ENCODE assay signal across 8 cellular contexts in the genomic region with DNA sequence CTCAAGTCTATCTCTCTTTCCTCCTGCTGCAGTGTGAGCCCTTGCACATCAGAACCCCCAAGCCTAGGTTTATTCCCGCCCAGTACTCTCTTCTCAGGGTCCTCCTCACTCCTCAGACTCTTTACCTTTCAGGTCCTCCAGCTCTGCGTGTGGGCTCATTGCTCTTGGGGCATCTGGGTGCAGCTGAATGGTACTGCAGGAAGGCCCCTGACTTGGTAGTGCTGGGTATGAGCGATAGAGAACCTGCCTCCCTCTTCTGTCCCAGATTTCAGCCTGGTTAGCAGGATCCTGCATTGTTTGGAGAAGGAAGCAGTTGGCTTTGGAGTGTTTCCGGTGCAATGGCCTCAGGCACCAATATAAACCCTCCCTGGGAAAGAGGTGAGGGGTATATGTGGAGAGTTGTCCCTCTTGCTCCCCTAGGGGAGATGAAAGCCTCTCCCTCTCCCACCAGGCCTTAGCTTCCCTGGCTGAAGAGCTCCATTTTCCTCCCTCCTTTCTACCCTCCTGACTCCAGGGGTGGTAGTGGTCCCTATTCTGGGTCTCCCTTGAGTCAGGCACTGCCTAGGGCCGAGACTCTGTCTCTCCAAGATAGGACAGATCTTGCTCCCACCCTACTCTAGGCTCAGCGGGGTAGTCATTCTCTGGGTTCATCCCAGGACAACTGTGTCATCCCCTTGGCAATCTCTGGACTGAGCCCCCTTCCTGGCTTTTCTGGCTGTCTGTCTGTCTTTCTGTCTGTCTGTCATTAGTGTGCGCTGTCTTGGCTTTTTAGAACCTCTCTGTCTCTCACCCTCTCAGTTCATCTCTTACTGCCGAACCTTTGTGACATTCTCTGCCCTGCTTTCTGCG. TPM values are rescaled to one million over a fixed set of nuclear protein-coding genes. Genes with fewer than 3 reads are reported as not detected.
DNase-seq lines count a peak whose midpoint lies in the region; ATAC-seq, FAIRE-seq and TF ChIP-seq lines count a peak whose summit lies in the region.
"Had no signal": no experiment of that assay in that cellular context is flagged by ENCODE, and none has a peak within 500 bp of the region (broad histone marks: within the 10 kb centered on the region; RNA-seq: fewer than 3 reads in every experiment).

No MANE protein-coding gene starts in this region.

- H2AFZ ChIP-seq in K562 (ENCODE audit: low read depth, low read length), result peak overlapping the region; percentile 39; the same call in 1 of the 2 replicates

- DNase-seq in HTR-8/SVneo (ENCODE audit: insufficient read length, low spot score) (no peak), K562 (ENCODE audit: extremely low read depth in 1 of 4, low spot score in 3 of 4) (no peak), right lobe of liver (no peak), HK-2 (ENCODE audit: unreplicated experiment) (no peak), amniotic stem cell (lab: John Stamatoyannopoulos, UW) (no peak)
- no peak for DNase-seq in stimulated activated CD4-positive, alpha-beta T cell treated with anti-CD3 and anti-CD28 coated beads, Interleukin-4, amount 100 ng/mL, for 4 hours
- DNase-seq: NCI-H446 treated with DMSO at 0.1 percent for 48 hours had no signal

- H3K4me3 ChIP-seq in K562, result no peak overlapping the region
- H3K4me3 ChIP-seq in right lobe of liver, result peak overlapping the region; percentile 71 to 88 (median 80)

- FAIRE-seq in HTR-8/SVneo (lab: Jason Lieb, UNC) (peak; percentile 26), K562 (lab: Jason Lieb, UNC) (no peak)

- H3K4me1 ChIP-seq in K562 (replicated peaks in 1 of 2; ENCODE audit: control insufficient read depth in 2 of 2, insufficient read depth in 2 of 2, low read length in 2 of 2) (peaks cover 11 to 34% of the 10 kb centered on the region in 2 experiments), right lobe of liver (peaks cover 0 to 67% (median 35%) of the 10 kb centered on the region in 4 donors)

- no peak for TF ChIP-seq EP300 in K562 (IDR thresholded peaks at IDR 0.05; ENCODE audit: low read length)

- ATAC-seq in K562 (no peak), right lobe of liver (no peak)

- H3K36me3 ChIP-seq in K562 (ENCODE audit: control insufficient read depth, insufficient read depth, low read length) (no peaks in the 10 kb centered on the region), right lobe of liver (no peaks in the 10 kb centered on the region)

- H3K9me1 ChIP-seq in K562 (ENCODE audit: control insufficient read depth, insufficient read depth, low read length), result no peaks in the 10 kb centered on the region

- intact Hi-C loops in K562 (cut with micrococcal nuclease) (no loop called here), right lobe of liver (cut with DNase I) (no loop called here)

- no peaks in the 10 kb centered on the region for H3K79me2 ChIP-seq in K562 (ENCODE audit: control insufficient read depth, insufficient read depth, low read length)

- no peak for TF ChIP-seq POLR2A in K562 (conservative IDR thresholded peaks at IDR 0.05)
- no peak for TF ChIP-seq POLR2A in right lobe of liver (IDR thresholded peaks at IDR 0.05)

- no peak for TF ChIP-seq RAD21 in K562 (CRISPR knock-in tag; conservative IDR thresholded peaks at IDR 0.05 in 1 of 2, IDR thresholded peaks at IDR 0.05 in 1 of 2)

- no peak overlapping the region for H3K27ac ChIP-seq in K562 (ENCODE audit: extremely low read depth, low read depth, low read length)
- peak overlapping the region; percentile 73 to 96 (median 95) for H3K27ac ChIP-seq in right lobe of liver
- H3K27ac ChIP-seq in temporal lobe (ENCODE audit: low read depth, low read length), result peak overlapping the region; percentile 65

- H4K20me1 ChIP-seq in K562 (replicated peaks; ENCODE audit: control insufficient read depth, insufficient read depth, low read length), result no peaks in the 10 kb centered on the region

- H3K9me3 ChIP-seq in K562 (replicated peaks; ENCODE audit: control insufficient read depth, insufficient read depth, low read depth, low read length) (no peaks in the 10 kb centered on the region), right lobe of liver (no peaks in the 10 kb centered on the region)

- in situ Hi-C loops in K562 (cut with MboI), result no loop called here

- H3K4me2 ChIP-seq in K562 (ENCODE audit: insufficient read depth, low read length), result no peak overlapping the region

- TF ChIP-seq CTCF in K562 (IDR thresholded peaks at IDR 0.05 in 2 of 3, conservative IDR thresholded peaks at IDR 0.05 in 1 of 3; ENCODE audit: insufficient read depth in 2 of 3, low read depth in 1 of 3, low read length in 3 of 3) (no peak), right lobe of liver (IDR thresholded peaks at IDR 0.05) (no peak)

- H3K9ac ChIP-seq in K562 (ENCODE audit: insufficient read depth in 1 of 2, low read depth in 2 of 2, low read length in 2 of 2), result peak overlapping the region in 1 of 2 experiments; percentile 8; a peak in 1 of 4 replicates

- H3K27me3 ChIP-seq in K562 (ENCODE audit: control insufficient read depth in 2 of 2, insufficient read depth in 2 of 2, low read length in 2 of 2) (no peaks in the 10 kb centered on the region), right lobe of liver (no peaks in the 10 kb centered on the region)

- POLR2A ChIA-PET in K562 (lab: Yijun Ruan, JAX), result interaction anchor here (0.6 to 1.4 kb wide), 2 partner anchors 20 to 45 kb away, joined by 3 to 5 read pairs; no protein-coding TSS in a partner anchor

- BruUV-seq in K562 (replicated peaks; lab: Mats Ljungman, UMichigan), result no TSS peak

- CTCF ChIA-PET in K562 (lab: Yijun Ruan, JAX; ENCODE audit: low intra/inter-chr PET ratio), result no interaction called here

- 37% methylated on average over 8 of the region's 9 CpGs for WGBS in K562 (ENCODE audit: insufficient coverage, low coverage, missing lambda C conversion rate)
- 44% methylated on average over 9 of the region's 9 CpGs for WGBS in right lobe of liver (ENCODE audit: insufficient coverage, low coverage, low lambda C conversion rate, missing lambda C conversion rate)

RNA-seq across cellular contexts. Expression of gene LRP1, which starts 3.8 kb away (rescaled TPM):
- 2.3 and 6.7 TPM in 2 replicates for total RNA-seq in K562 (2011; cell fraction: chromatin; rRNA removed; ENCODE audit: low replicate concordance)
- 1.8 and 3.5 TPM in 2 replicates for total RNA-seq in K562 (2011; cell fraction: nucleolus; rRNA removed)
- total RNA-seq in K562 (2011; cell fraction: nucleoplasm; rRNA removed), result 2.2 and 5.4 TPM in 2 replicates
- total RNA-seq in K562 (2014; rRNA removed), result 0.18 and 0.29 TPM in 2 replicates
- 0.03 and 0.04 TPM in 2 replicates for total RNA-seq in K562 (2014; rRNA removed; fragmentation: Illumina TruSeq; extraction: Trizol)
- total RNA-seq in K562 (2015; rRNA removed; fragmentation: Illumina TruSeq; extraction: Trizol), result 0.11 and 0.36 TPM in 2 replicates
- 0.64 and 1.1 TPM in 2 replicates for total RNA-seq in K562 (2021)
- polyA plus RNA-seq in K562 (2011; rRNA removed), result 0.28 and 0.45 TPM in 2 replicates
- polyA plus RNA-seq in K562 (2011; cell fraction: cytosol; rRNA removed), result 0.27 and 0.66 TPM in 2 replicates
- 1.5 and 1.9 TPM in 2 replicates for polyA plus RNA-seq in K562 (2011; cell fraction: nucleus; rRNA removed)
- polyA plus RNA-seq in K562 (2012), result 0.33 and 1.8 TPM in 2 replicates
- 0.13 and 0.15 TPM in 2 replicates for polyA plus RNA-seq in K562 (2014; fragmentation: Illumina TruSeq; extraction: Trizol)
- polyA plus RNA-seq in K562 (2014; fragmentation: Nextera tagmentation; extraction: Ambion mirVana), result not detected
- 0.19 and 0.45 TPM in 2 replicates for polyA plus RNA-seq in K562 (2014; rRNA removed)
- polyA minus RNA-seq in K562 (2011; rRNA and poly(A)+ RNA removed), result 1.9 and 2.0 TPM in 2 replicates
- polyA minus RNA-seq in K562 (2011; cell fraction: cytosol; rRNA and poly(A)+ RNA removed), result 2.4 and 4.2 TPM in 2 replicates
- 0.40 and 2.8 TPM in 2 replicates for polyA minus RNA-seq in K562 (2011; cell fraction: nucleus; rRNA and poly(A)+ RNA removed)
- total RNA-seq in right lobe of liver, result 100 to 1,000 TPM; 268 to 387 (median 301) TPM
- 116 TPM for total RNA-seq in temporal lobe

RNA-seq across cellular contexts. Expression of gene LRP1-AS, which starts 15.3 kb away (rescaled TPM):
- not detected in 2 replicates for total RNA-seq in K562 (2011; cell fraction: chromatin; rRNA removed; ENCODE audit: low replicate concordance)
- not detected in 2 replicates for total RNA-seq in K562 (2011; cell fraction: nucleolus; rRNA removed)
- total RNA-seq in K562 (2011; cell fraction: nucleoplasm; rRNA removed), result not detected in 2 replicates
- total RNA-seq in K562 (2014; rRNA removed) (not detected in 2 replicates), K562 (2014; rRNA removed; fragmentation: Illumina TruSeq; extraction: Trizol) (not detected in 2 replicates), K562 (2015; rRNA removed; fragmentation: Illumina TruSeq; extraction: Trizol) (not detected in 2 replicates), K562 (2021) (not detected in 2 replicates), right lobe of liver (not detected), temporal lobe (not detected)
- polyA plus RNA-seq in K562 (2011; rRNA removed) (not detected in 2 replicates), K562 (2014; fragmentation: Illumina TruSeq; extraction: Trizol) (not detected in 2 replicates), K562 (2014; fragmentation: Nextera tagmentation; extraction: Ambion mirVana) (not detected), K562 (2014; rRNA removed) (not detected in 2 replicates)
- polyA plus RNA-seq in K562 (2011; cell fraction: cytosol; rRNA removed), result not detected in 2 replicates
- not detected in 2 replicates for polyA plus RNA-seq in K562 (2011; cell fraction: nucleus; rRNA removed)
- polyA plus RNA-seq in K562 (2012), result not detected in 2 replicates
- polyA minus RNA-seq in K562 (2011; rRNA and poly(A)+ RNA removed), result not detected in 2 replicates
- not detected in 2 replicates for polyA minus RNA-seq in K562 (2011; cell fraction: cytosol; rRNA and poly(A)+ RNA removed)
- not detected in 2 replicates for polyA minus RNA-seq in K562 (2011; cell fraction: nucleus; rRNA and poly(A)+ RNA removed)

RNA-seq across cellular contexts. Expression of gene STAT6, which starts 21.0 kb away (rescaled TPM):
- total RNA-seq in K562 (2011; cell fraction: chromatin; rRNA removed; ENCODE audit: low replicate concordance), result 105 and 231 TPM in 2 replicates
- total RNA-seq in K562 (2011; cell fraction: nucleolus; rRNA removed), result 112 and 138 TPM in 2 replicates
- 110 and 156 TPM in 2 replicates for total RNA-seq in K562 (2011; cell fraction: nucleoplasm; rRNA removed)
- total RNA-seq in K562 (2014; rRNA removed) (20.8 and 28.2 TPM in 2 replicates), K562 (2014; rRNA removed; fragmentation: Illumina TruSeq; extraction: Trizol) (17.1 and 18.6 TPM in 2 replicates), K562 (2015; rRNA removed; fragmentation: Illumina TruSeq; extraction: Trizol) (24.9 and 26.5 TPM in 2 replicates), K562 (2021) (32.7 and 38.4 TPM in 2 replicates), right lobe of liver (100 to 1,000 TPM in 3 of 6 experiments, 10 to 100 TPM in 3; 61.8 to 108 (median 94.7) TPM), temporal lobe (4.9 TPM)
- polyA plus RNA-seq in K562 (2011; rRNA removed) (40.1 and 60.0 TPM in 2 replicates), K562 (2014; fragmentation: Illumina TruSeq; extraction: Trizol) (48.2 and 49.5 TPM in 2 replicates), K562 (2014; fragmentation: Nextera tagmentation; extraction: Ambion mirVana) (1 to 10 TPM; 2.4 to 4.3 TPM), K562 (2014; rRNA removed) (37.9 and 38.4 TPM in 2 replicates)
- polyA plus RNA-seq in K562 (2011; cell fraction: cytosol; rRNA removed), result 48.3 and 61.6 TPM in 2 replicates
- polyA plus RNA-seq in K562 (2011; cell fraction: nucleus; rRNA removed), result 178 and 185 TPM in 2 replicates
- 44.3 and 71.7 TPM in 2 replicates for polyA plus RNA-seq in K562 (2012)
- 25.6 and 31.5 TPM in 2 replicates for polyA minus RNA-seq in K562 (2011; rRNA and poly(A)+ RNA removed)
- polyA minus RNA-seq in K562 (2011; cell fraction: cytosol; rRNA and poly(A)+ RNA removed), result 18.7 and 19.9 TPM in 2 replicates
- 30.0 and 42.1 TPM in 2 replicates for polyA minus RNA-seq in K562 (2011; cell fraction: nucleus; rRNA and poly(A)+ RNA removed)

RNA-seq across cellular contexts. Expression of gene NAB2, which starts 43.2 kb away (rescaled TPM):
- total RNA-seq in K562 (2011; cell fraction: chromatin; rRNA removed; ENCODE audit: low replicate concordance), result 43.5 and 96.8 TPM in 2 replicates
- total RNA-seq in K562 (2011; cell fraction: nucleolus; rRNA removed), result 51.2 and 57.5 TPM in 2 replicates
- total RNA-seq in K562 (2011; cell fraction: nucleoplasm; rRNA removed), result 40.4 and 43.3 TPM in 2 replicates
- total RNA-seq in K562 (2014; rRNA removed) (32.0 and 32.8 TPM in 2 replicates), K562 (2014; rRNA removed; fragmentation: Illumina TruSeq; extraction: Trizol) (11.8 and 14.2 TPM in 2 replicates), K562 (2015; rRNA removed; fragmentation: Illumina TruSeq; extraction: Trizol) (16.9 and 18.8 TPM in 2 replicates), K562 (2021) (23.4 and 36.0 TPM in 2 replicates), right lobe of liver (10 to 100 TPM in 2 of 6 experiments, 1 to 10 TPM in 4; 6.1 to 13.1 (median 8.9) TPM), temporal lobe (16.0 TPM)
- polyA plus RNA-seq in K562 (2011; rRNA removed) (25.8 and 30.9 TPM in 2 replicates), K562 (2014; fragmentation: Illumina TruSeq; extraction: Trizol) (20.4 and 30.2 TPM in 2 replicates), K562 (2014; fragmentation: Nextera tagmentation; extraction: Ambion mirVana) (under 1 TPM; 0.45 to 0.52 TPM), K562 (2014; rRNA removed) (30.4 and 40.9 TPM in 2 replicates)
- 26.8 and 51.9 TPM in 2 replicates for polyA plus RNA-seq in K562 (2011; cell fraction: cytosol; rRNA removed)
- 53.7 and 85.9 TPM in 2 replicates for polyA plus RNA-seq in K562 (2011; cell fraction: nucleus; rRNA removed)
- polyA plus RNA-seq in K562 (2012), result 23.3 and 27.5 TPM in 2 replicates
- polyA minus RNA-seq in K562 (2011; rRNA and poly(A)+ RNA removed), result 13.8 and 22.0 TPM in 2 replicates
- polyA minus RNA-seq in K562 (2011; cell fraction: cytosol; rRNA and poly(A)+ RNA removed), result 16.5 and 18.6 TPM in 2 replicates
- 14.9 and 18.6 TPM in 2 replicates for polyA minus RNA-seq in K562 (2011; cell fraction: nucleus; rRNA and poly(A)+ RNA removed)

RNA-seq across cellular contexts. Expression of gene NEMP1, which starts 53.5 kb away (rescaled TPM):
- 49.5 and 114 TPM in 2 replicates for total RNA-seq in K562 (2011; cell fraction: chromatin; rRNA removed; ENCODE audit: low replicate concordance)
- total RNA-seq in K562 (2011; cell fraction: nucleolus; rRNA removed), result 43.7 and 48.6 TPM in 2 replicates
- total RNA-seq in K562 (2011; cell fraction: nucleoplasm; rRNA removed), result 111 and 176 TPM in 2 replicates
- total RNA-seq in K562 (2014; rRNA removed), result 28.5 and 31.3 TPM in 2 replicates
- total RNA-seq in K562 (2014; rRNA removed; fragmentation: Illumina TruSeq; extraction: Trizol), result 44.5 and 51.5 TPM in 2 replicates
- 37.7 and 40.9 TPM in 2 replicates for total RNA-seq in K562 (2015; rRNA removed; fragmentation: Illumina TruSeq; extraction: Trizol)
- total RNA-seq in K562 (2021), result 57.0 and 59.0 TPM in 2 replicates
- polyA plus RNA-seq in K562 (2011; rRNA removed), result 69.7 and 82.2 TPM in 2 replicates
- 21.7 and 47.5 TPM in 2 replicates for polyA plus RNA-seq in K562 (2011; cell fraction: cytosol; rRNA removed)
- 80.6 and 125 TPM in 2 replicates for polyA plus RNA-seq in K562 (2011; cell fraction: nucleus; rRNA removed)
- 29.7 and 36.7 TPM in 2 replicates for polyA plus RNA-seq in K562 (2012)
- polyA plus RNA-seq in K562 (2014; fragmentation: Illumina TruSeq; extraction: Trizol), result 45.7 and 51.5 TPM in 2 replicates
- polyA plus RNA-seq in K562 (2014; fragmentation: Nextera tagmentation; extraction: Ambion mirVana), result 10 to 100 TPM in 1 of 2 experiments, 1 to 10 TPM in 1; 9.5 to 15.6 TPM
- 41.2 and 41.3 TPM in 2 replicates for polyA plus RNA-seq in K562 (2014; rRNA removed)
- polyA minus RNA-seq in K562 (2011; rRNA and poly(A)+ RNA removed), result 69.8 and 75.3 TPM in 2 replicates
- 21.9 and 24.2 TPM in 2 replicates for polyA minus RNA-seq in K562 (2011; cell fraction: cytosol; rRNA and poly(A)+ RNA removed)
- polyA minus RNA-seq in K562 (2011; cell fraction: nucleus; rRNA and poly(A)+ RNA removed), result 20.1 and 35.0 TPM in 2 replicates
- total RNA-seq in right lobe of liver, result 1 to 10 TPM; 3.8 to 6.2 (median 4.8) TPM
- total RNA-seq in temporal lobe, result 6.1 TPM

Comparison
In these comparisons a context has a peak if more than half of its experiments do, and no peak if none do; other contexts are left out.
1. RNA of gene LRP1, which starts 3.8 kb away (total RNA-seq): 268 to 387 TPM in right lobe of liver and 116 TPM in temporal lobe (single experiment); 0.03 to 6.7 TPM in K562; every median in the first group is over 10 times any median in the second.